Comparison of ENCODE assay signal across 20 cellular contexts in genomic region chr9:124799274-124800006, GRCh38. TPM values are rescaled to one million over a fixed set of nuclear protein-coding genes. Genes with fewer than 3 reads are reported as not detected.
DNase-seq lines count a peak whose midpoint lies in the region; ATAC-seq, FAIRE-seq and TF ChIP-seq lines count a peak whose summit lies in the region.
"Had no signal": no experiment of that assay in that cellular context is flagged by ENCODE, and none has a peak within 500 bp of the region (broad histone marks: within the 10 kb centered on the region; RNA-seq: fewer than 3 reads in every experiment).

No MANE protein-coding gene starts in this region.

- no peaks in the 10 kb centered on the region for H3K79me2 ChIP-seq in GM23338 (replicated peaks; ENCODE audit: insufficient read depth)

- FAIRE-seq in H54 (lab: Jason Lieb, UNC): no peak
- FAIRE-seq: D721Med, G401.6, HepG2 had no signal

- H3K36me3 ChIP-seq in GM23338 (ENCODE audit: insufficient read depth) (no peaks in the 10 kb centered on the region), body of pancreas (replicated peaks in 1 of 2; ENCODE audit: insufficient read depth in 1 of 2, low read depth in 2 of 2) (no peaks in the 10 kb centered on the region)

- no peaks in the 10 kb centered on the region for H3K27me3 ChIP-seq in GM23338 (ENCODE audit: insufficient read depth)
- no peaks in the 10 kb centered on the region for H3K27me3 ChIP-seq in body of pancreas

- no peaks in the 10 kb centered on the region for H3K9me3 ChIP-seq in body of pancreas
- H3K9me3 ChIP-seq: SK-N-SH had no signal

- H3K27ac Mint-ChIP-seq in GM23338: no peak overlapping the region
- H3K27ac Mint-ChIP-seq: CD8-positive, alpha-beta T cell had no signal

- no peak overlapping the region for H3K4me2 ChIP-seq in GM23338
- H3K4me2 ChIP-seq: SK-N-SH had no signal

- no peak overlapping the region for H2AFZ ChIP-seq in GM23338

- DNase-seq in GM23338 (ENCODE audit: low spot score) (no peak), NCI-H345 (lab: John Stamatoyannopoulos, UW) (peak; percentile 76), body of pancreas (peak; percentile 89 to 94 (median 93)), H54 (ENCODE audit: insufficient read length, low spot score) (no peak)
- DNase-seq in activated naive CD4-positive, alpha-beta T cell treated with anti-CD3 and anti-CD28 coated beads, Interleukin-2, amount 50 U/mL, for 16 hours: no peak
- DNase-seq in stimulated activated CD4-positive, alpha-beta T cell treated with anti-CD3 and anti-CD28 coated beads, Interleukin-1b, Interleukin-23, amount 100 ng/mL, for 48 hours: no peak
- DNase-seq: CD8-positive, alpha-beta T cell; DMS79 treated with DMSO at 0.1 percent for 48 hours; Kasumi-1; NCI-H1417 treated with DMSO at 0.1 percent for 48 hours; NCI-H2029 treated with DMSO at 0.1 percent for 48 hours; NCI-H2227 treated with DMSO at 0.1 percent for 48 hours; Right ventricle myocardium superior; SK-N-SH had no signal

- ATAC-seq in GM23338 (peak; percentile 47), body of pancreas (peak; percentile 89)
- ATAC-seq: CD8-positive, alpha-beta T cell; HepG2; Panc1 had no signal

- TF ChIP-seq POLR2A in body of pancreas (IDR thresholded peaks at IDR 0.05): peak in 2 of 3 donors; percentile 15 to 29
- no peak for TF ChIP-seq POLR2A in H54 (IDR thresholded peaks at IDR 0.05; ENCODE audit: low read depth, low read length)

- WGBS in body of pancreas, 2 donors: 38 to 39% methylated on average over 6 to 13 of the region's 13 CpGs

- TF ChIP-seq CTCF in GM23338 (conservative IDR thresholded peaks at IDR 0.05; ENCODE audit: low read depth in 2 of 2): peak in 1 of 2 experiments; percentile 36; a peak in 2 of 4 replicates
- TF ChIP-seq CTCF in body of pancreas (IDR thresholded peaks at IDR 0.05): peak; percentile 6 to 77 (median 54)

- no peak overlapping the region for H3K4me3 Mint-ChIP-seq in GM23338
- H3K4me3 Mint-ChIP-seq: CD8-positive, alpha-beta T cell had no signal

- H4K20me1 ChIP-seq in GM23338 (replicated peaks; ENCODE audit: insufficient read depth): no peaks in the 10 kb centered on the region

- peaks cover 6% of the 10 kb centered on the region; the same call in 1 of the 3 replicates for H3K4me1 Mint-ChIP-seq in GM23338

- no peaks in the 10 kb centered on the region for H3K4me1 ChIP-seq in GM23338 (ENCODE audit: insufficient read depth)
- peaks cover 70% of the 10 kb centered on the region for H3K4me1 ChIP-seq in body of pancreas

- H3K9me3 Mint-ChIP-seq in GM23338: no peaks in the 10 kb centered on the region
- H3K9me3 Mint-ChIP-seq: CD8-positive, alpha-beta T cell had no signal

- intact Hi-C loops in body of pancreas (cut with DNase I): loop anchor here (5.0 kb wide), 1 partner anchor 43 kb away; no protein-coding TSS in a partner anchor

- H3K9me2 ChIP-seq in GM23338 (ENCODE audit: insufficient read depth): no peaks in the 10 kb centered on the region
- H3K9me2 ChIP-seq: SK-N-SH had no signal

- H3K27ac ChIP-seq in GM23338 (ENCODE audit: low read depth) (no peak overlapping the region), body of pancreas (peak overlapping the region; percentile 25 to 72 (median 59)), skin epidermis (peak overlapping the region in 11 of 21 experiments; percentile 2 to 82 (median 57))

- no peaks in the 10 kb centered on the region for H3F3A ChIP-seq in GM23338 (replicated peaks; ENCODE audit: low read depth)

- no peaks in the 10 kb centered on the region for H3K36me3 Mint-ChIP-seq in GM23338 (ENCODE audit: low read depth)
- H3K36me3 Mint-ChIP-seq: CD8-positive, alpha-beta T cell had no signal

- H3K4me3 ChIP-seq in GM23338: no peak overlapping the region
- no peak overlapping the region for H3K4me3 ChIP-seq in body of pancreas
- no peak overlapping the region for H3K4me3 ChIP-seq in skin epidermis

- peaks cover 6% of the 10 kb centered on the region for H3K27me3 Mint-ChIP-seq in GM23338 (ENCODE audit: insufficient read depth, low read depth, poor library complexity)

TF ChIP-seq in GM23338, 12 proteins besides CTCF, POLR2A, EP300 and RAD21:
- TF ChIP-seq ZNF114 (CRISPR knock-in tag; IDR thresholded peaks at IDR 0.05) (no peak), EZH2phosphoT487 (IDR thresholded peaks at IDR 0.05; ENCODE audit: unreplicated experiment) (no peak), ZNF331 (CRISPR knock-in tag; IDR thresholded peaks at IDR 0.05; ENCODE audit: low read depth) (no peak)
TF ChIP-seq in GM23338: peak in this region for 0.

RNA-seq across cellular contexts. Expression of gene OLFML2A, which starts 22.5 kb away (rescaled TPM):
- total RNA-seq in GM23338 (2014; rRNA removed; shearing (Covaris generic)): 6.4 and 6.7 TPM in 2 replicates
- 1.1 TPM in 2 replicates for polyA plus RNA-seq in GM23338 (2016; fragmentation: Nextera tagmentation; extraction: Ambion mirVana)
- total RNA-seq in body of pancreas: 1 to 10 TPM; 4.4 to 5.3 TPM
- total RNA-seq: CD8-positive, alpha-beta T cell had no signal

RNA-seq across cellular contexts. Expression of gene NR6A1, which starts 28.3 kb away (rescaled TPM):
- 125 and 139 TPM in 2 replicates for total RNA-seq in GM23338 (2014; rRNA removed; shearing (Covaris generic))
- polyA plus RNA-seq in GM23338 (2016; fragmentation: Nextera tagmentation; extraction: Ambion mirVana): 40.9 and 44.2 TPM in 2 replicates
- 1 to 10 TPM; 3.3 to 3.9 TPM for total RNA-seq in body of pancreas
- total RNA-seq: CD8-positive, alpha-beta T cell had no signal

RNA-seq across cellular contexts. Expression of gene WDR38, which starts 53.8 kb away (rescaled TPM):
- not detected in 2 replicates for total RNA-seq in GM23338 (2014; rRNA removed; shearing (Covaris generic))
- polyA plus RNA-seq in GM23338 (2016; fragmentation: Nextera tagmentation; extraction: Ambion mirVana): not detected in 2 replicates
- under 1 TPM in 1 of 2 donors, not detected in 1; 0.78 TPM for total RNA-seq in body of pancreas
- total RNA-seq: CD8-positive, alpha-beta T cell; H4; HepG2; Right ventricle myocardium superior had no signal
- polyA plus RNA-seq: HepG2, SK-N-SH had no signal

Comparison
In these comparisons a context has a peak if more than half of its experiments do, and no peak if none do; other contexts are left out.
1. DNase-seq: peak in NCI-H345 (single experiment) and body of pancreas (4 of 4); none in GM23338 (single experiment), activated naive CD4-positive, alpha-beta T cell treated with anti-CD3 and anti-CD28 coated beads, Interleukin-2, amount 50 U/mL, for 16 hours (single experiment), stimulated activated CD4-positive, alpha-beta T cell treated with anti-CD3 and anti-CD28 coated beads, Interleukin-1b, Interleukin-23, amount 100 ng/mL, for 48 hours (single experiment) and H54 (single experiment).
2. RNA of gene NR6A1, which starts 28.3 kb away (total RNA-seq): 125 to 139 TPM in GM23338; 3.3 to 3.9 TPM in body of pancreas; every median in the first group is over 10 times any median in the second.